22 cellular contexts compared by ENCODE assay signal in the genomic region with DNA sequence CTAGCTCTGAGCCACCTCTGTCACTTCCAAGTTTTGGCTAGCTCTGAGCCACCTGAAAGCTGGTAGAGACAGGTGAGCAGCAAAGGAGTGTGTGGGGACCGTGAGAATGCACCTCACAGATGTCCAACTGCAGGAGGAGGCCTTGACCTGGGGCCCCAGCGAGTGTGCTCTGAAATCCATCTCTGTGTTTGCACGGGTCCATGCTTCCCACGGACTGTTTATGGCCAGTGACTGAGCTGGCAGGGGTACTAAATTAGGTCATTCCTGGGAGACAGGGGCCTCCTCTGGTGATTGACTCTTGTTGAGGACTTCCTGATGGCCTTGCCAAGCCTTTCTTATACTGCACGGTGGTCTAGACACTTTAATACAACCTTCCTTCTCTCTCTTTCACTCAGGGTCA.
"Had no signal": no experiment of that assay in that cellular context is flagged by ENCODE, and none has a peak within 500 bp of the region (broad histone marks: within the 10 kb centered on the region; RNA-seq: fewer than 3 reads in every experiment).

No MANE protein-coding gene starts in this region.

- DNase-seq: activated CD4-positive, alpha-beta memory T cell treated with anti-CD3 and anti-CD28 coated beads, Interleukin-2, amount 10 ng/mL, durations not matched to agents 7 days and 5 days; activated CD4-positive, alpha-beta T cell treated with anti-CD3 and anti-CD28 coated beads, Interleukin-2, amount 10 ng/mL, durations not matched to agents 7 days and 5 days; activated CD4-positive, CD25-positive, alpha-beta regulatory T cell; activated gamma-delta T cell; activated naive CD4-positive, alpha-beta T cell treated with anti-CD3 and anti-CD28 coated beads, Interleukin-2, amount 10 ng/mL, durations not matched to agents 7 days and 5 days; activated naive CD8-positive, alpha-beta T cell treated with anti-CD3 and anti-CD28 coated beads for 36 hours; activated T-cell treated with anti-CD3 and anti-CD28 coated beads for 4 hours; activated T-cell treated with anti-CD3 and anti-CD28 coated beads, Interleukin-2, amount 50 U/mL, for 48 hours; cerebellar nuclear complex; NCI-H1105 treated with DMSO at 0.1 percent for 48 hours; NCI-H1436 treated with DMSO at 0.1 percent for 48 hours; NCI-H187; NCI-H2081; NCI-H510A treated with DMSO at 0.1 percent for 48 hours; NCI-H69; NK-92 treated with Interleukin-12 subunit alpha and Interleukin-12 subunit beta, amount 100 ng/mL, for 24 hours; PC-3; SIG-M5; T-cell; T-helper 2 cell had no signal

- ATAC-seq: activated T-helper 17 cell treated with anti-CD3 and anti-CD28 coated beads, Interleukin-2, amount 50 U/mL, for 72 hours; PC-3; T-cell had no signal

- H3K27ac ChIP-seq: VCaP had no signal
